In the genomic region with DNA sequence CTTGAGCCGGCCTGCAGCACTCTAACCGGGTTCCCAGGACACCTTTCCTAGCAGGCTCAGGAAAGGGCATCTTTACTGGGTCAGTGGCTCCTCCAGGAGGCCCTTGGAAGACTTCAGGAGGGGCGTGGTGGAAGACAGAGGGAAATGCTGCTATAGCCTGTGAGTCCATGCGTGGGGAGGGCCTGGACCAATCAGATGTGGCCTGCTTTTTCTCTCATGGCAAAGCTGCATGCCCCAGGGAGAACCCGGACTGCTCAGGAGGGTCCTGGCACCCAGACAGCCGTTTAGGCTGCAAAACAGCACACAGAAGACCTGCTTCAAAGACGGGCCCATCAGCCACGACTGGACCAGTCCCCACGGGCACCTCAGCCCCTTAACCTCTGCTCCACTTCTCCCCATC, we compare ENCODE assay signal across 15 cellular contexts.
DNase-seq lines count a peak whose midpoint lies in the region; ATAC-seq, FAIRE-seq and TF ChIP-seq lines count a peak whose summit lies in the region.
"Had no signal": no experiment of that assay in that cellular context is flagged by ENCODE, and none has a peak within 500 bp of the region (broad histone marks: within the 10 kb centered on the region; RNA-seq: fewer than 3 reads in every experiment).

No MANE protein-coding gene starts in this region.

- H3K27ac ChIP-seq in A549 (no peak overlapping the region), Panc1 (ENCODE audit: low read length) (no peak overlapping the region), dorsolateral prefrontal cortex (peak overlapping the region in 36 of 59 donors; percentile 1 to 79 (median 45))
- H3K27ac ChIP-seq: C4-2B had no signal

- DNase-seq in A549 (ENCODE audit: low read depth in 1 of 2, low spot score in 1 of 2) (no peak), Panc1 (ENCODE audit: low read depth, low spot score) (no peak), dorsolateral prefrontal cortex (peak in 1 of 10 donors; percentile 31), sciatic nerve (ENCODE audit: low spot score) (peak; percentile 30), NCI-H524 treated with DMSO at 0.1 percent for 48 hours (lab: John Stamatoyannopoulos, UW) (no peak), HTR-8/SVneo (ENCODE audit: insufficient read length, low spot score) (no peak), HUDEP-2 (lab: John Stamatoyannopoulos, UW; ENCODE audit: unreplicated experiment in 76 of 76) (no peak), amniotic stem cell (lab: John Stamatoyannopoulos, UW) (no peak)
- DNase-seq: Caco-2, NCI-H1436 treated with DMSO at 0.1 percent for 48 hours, NCI-H226, NCI-H526 treated with DMSO at 0.1 percent for 48 hours, Right ventricle myocardium superior had no signal

- POLR2A ChIA-PET in A549 (lab: Yijun Ruan, JAX) = no interaction called here
- POLR2A ChIA-PET in Panc1 (lab: Charles Lee) = no interaction called here

- no peak for TF ChIP-seq POLR2A in A549 (IDR thresholded peaks at IDR 0.05; ENCODE audit: low read length)

- in situ Hi-C loops in Panc1 (cut with HindIII; ENCODE audit: low pct_unique_long_range_greater_than_20kb, low sequenced_read_pairs) = no loop called here

- intact Hi-C loops in Panc1 (cut with micrococcal nuclease; ENCODE audit: unreplicated experiment) (no loop called here), dorsolateral prefrontal cortex (cut with DNase I) (no loop called here), sciatic nerve (cut with DNase I) (no loop called here)

- no peaks in the 10 kb centered on the region for H3K36me3 ChIP-seq in Panc1 (ENCODE audit: control insufficient read depth, insufficient read depth, low read length)

- TF ChIP-seq EP300 in A549 (IDR thresholded peaks at IDR 0.05) = no peak

- no TSS peak for BruUV-seq in Panc1 (replicated peaks; lab: Mats Ljungman, UMichigan)

- TF ChIP-seq CTCF in A549 (IDR thresholded peaks at IDR 0.05) (no peak), Panc1 (IDR thresholded peaks at IDR 0.05) (no peak), dorsolateral prefrontal cortex (IDR thresholded peaks at IDR 0.05 in 54 of 56, conservative IDR thresholded peaks at IDR 0.05 in 2 of 56; ENCODE audit: low read depth in 1 of 56, partially characterized antibody in 56 of 56) (no peak)

- no peak overlapping the region for H3K4me2 ChIP-seq in A549

- H3K4me3 ChIP-seq in A549 = no peak overlapping the region
- H3K4me3 ChIP-seq in Panc1 (ENCODE audit: low read depth in 2 of 2, low read length in 2 of 2) = no peak overlapping the region
- H3K4me3 ChIP-seq in dorsolateral prefrontal cortex = no peak overlapping the region

- TF ChIP-seq RAD21 in A549 (conservative IDR thresholded peaks at IDR 0.05 in 1 of 2, IDR thresholded peaks at IDR 0.05 in 1 of 2) = no peak

- H3K4me1 ChIP-seq in A549 (peaks cover 14% of the 10 kb centered on the region), Panc1 (ENCODE audit: control insufficient read depth, insufficient read depth, low read length) (no peaks in the 10 kb centered on the region)
- H3K4me1 ChIP-seq: Caco-2 had no signal

- CTCF ChIA-PET in A549 (lab: Yijun Ruan, JAX) = interaction anchor here (0.6 to 1.5 kb wide), 3 partner anchors 10 to 315 kb away, joined by 3 read pairs; no protein-coding TSS in a partner anchor
- CTCF ChIA-PET in Panc1 (lab: Charles Lee) = no interaction called here

- no peak for FAIRE-seq in A549 (lab: Jason Lieb, UNC)
- FAIRE-seq in HTR-8/SVneo (lab: Jason Lieb, UNC) = no peak

- WGBS in A549 (ENCODE audit: missing lambda C conversion rate) = 83% methylated on average over 9 of the region's 9 CpGs

- H3K27me3 ChIP-seq in Panc1 (ENCODE audit: control insufficient read depth, insufficient read depth, low read length) (no peaks in the 10 kb centered on the region), dorsolateral prefrontal cortex (no peaks in the 10 kb centered on the region)

- no peaks in the 10 kb centered on the region for H3K9me3 ChIP-seq in A549
- H3K9me3 ChIP-seq in Panc1 (ENCODE audit: control insufficient read depth, insufficient read depth, low read depth, low read length) = no peaks in the 10 kb centered on the region
- H3K9me3 ChIP-seq: Caco-2 had no signal

- ATAC-seq in A549 (peak; percentile 21 to 60; a peak in 3 of 6 replicates), Panc1 (0 out of 2 replicates have a peak, but pooled peaks have one; percentile 42), sciatic nerve (no peak)
- ATAC-seq: HCT116 had no signal

TF ChIP-seq in A549, 52 proteins besides CTCF, POLR2A, EP300 and RAD21:
- no peak for TF ChIP-seq HOXA7 (CRISPR knock-in tag; IDR thresholded peaks at IDR 0.05)
- TF ChIP-seq EHF (CRISPR knock-in tag; IDR thresholded peaks at IDR 0.05) = no peak
- TF ChIP-seq, protein P1, sequence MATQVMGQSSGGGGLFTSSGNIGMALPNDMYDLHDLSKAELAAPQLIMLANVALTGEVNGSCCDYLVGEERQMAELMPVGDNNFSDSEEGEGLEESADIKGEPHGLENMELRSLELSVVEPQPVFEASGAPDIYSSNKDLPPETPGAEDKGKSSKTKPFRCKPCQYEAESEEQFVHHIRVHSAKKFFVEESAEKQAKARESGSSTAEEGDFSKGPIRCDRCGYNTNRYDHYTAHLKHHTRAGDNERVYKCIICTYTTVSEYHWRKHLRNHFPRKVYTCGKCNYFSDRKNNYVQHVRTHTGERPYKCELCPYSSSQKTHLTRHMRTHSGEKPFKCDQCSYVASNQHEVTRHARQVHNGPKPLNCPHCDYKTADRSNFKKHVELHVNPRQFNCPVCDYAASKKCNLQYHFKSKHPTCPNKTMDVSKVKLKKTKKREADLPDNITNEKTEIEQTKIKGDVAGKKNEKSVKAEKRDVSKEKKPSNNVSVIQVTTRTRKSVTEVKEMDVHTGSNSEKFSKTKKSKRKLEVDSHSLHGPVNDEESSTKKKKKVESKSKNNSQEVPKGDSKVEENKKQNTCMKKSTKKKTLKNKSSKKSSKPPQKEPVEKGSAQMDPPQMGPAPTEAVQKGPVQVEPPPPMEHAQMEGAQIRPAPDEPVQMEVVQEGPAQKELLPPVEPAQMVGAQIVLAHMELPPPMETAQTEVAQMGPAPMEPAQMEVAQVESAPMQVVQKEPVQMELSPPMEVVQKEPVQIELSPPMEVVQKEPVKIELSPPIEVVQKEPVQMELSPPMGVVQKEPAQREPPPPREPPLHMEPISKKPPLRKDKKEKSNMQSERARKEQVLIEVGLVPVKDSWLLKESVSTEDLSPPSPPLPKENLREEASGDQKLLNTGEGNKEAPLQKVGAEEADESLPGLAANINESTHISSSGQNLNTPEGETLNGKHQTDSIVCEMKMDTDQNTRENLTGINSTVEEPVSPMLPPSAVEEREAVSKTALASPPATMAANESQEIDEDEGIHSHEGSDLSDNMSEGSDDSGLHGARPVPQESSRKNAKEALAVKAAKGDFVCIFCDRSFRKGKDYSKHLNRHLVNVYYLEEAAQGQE (IDR thresholded peaks at IDR 0.05) = no peak
- TF ChIP-seq FOSL2 (IDR thresholded peaks at IDR 0.05) = no peak
- no peak for TF ChIP-seq FOSL2 (CRISPR knock-in tag; IDR thresholded peaks at IDR 0.05)

Comparison
In these comparisons a context has a peak if more than half of its experiments do, and no peak if none do; other contexts are left out.
1. H3K27ac ChIP-seq: peak in dorsolateral prefrontal cortex (36 of 59); none in A549 (0 of 2) and Panc1 (single experiment).